In the genomic region with DNA sequence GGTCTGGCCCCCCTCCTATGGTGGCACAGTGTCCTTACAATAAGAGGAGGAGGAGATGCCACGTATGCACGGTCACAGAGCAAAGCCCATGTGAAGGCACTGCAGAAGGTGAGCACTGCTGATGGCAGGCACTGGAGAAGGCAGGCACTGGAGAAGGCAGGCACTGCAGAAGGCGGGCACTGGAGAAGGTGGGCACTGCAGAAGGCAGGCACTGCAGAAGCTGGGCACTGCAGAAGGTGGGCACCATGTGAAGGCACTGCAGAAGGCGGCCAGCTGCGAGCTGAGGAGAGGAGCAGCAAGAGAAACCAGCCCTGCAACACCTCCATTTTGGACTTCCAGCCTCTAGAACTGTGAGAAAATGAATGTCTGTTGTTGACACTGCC, we compare ENCODE assay signal across 1 cellular context.
A peak's percentile ranks its signal among the peaks of the same experiment; 100 is the strongest.
TF ChIP-seq lines count a peak whose summit lies in the region.

No MANE protein-coding gene starts in this region.

TF ChIP-seq in GM12878, 131 proteins besides CTCF, POLR2A, EP300 and RAD21:
- TF ChIP-seq BACH1 (IDR thresholded peaks at IDR 0.05; ENCODE audit: borderline replicate concordance), result no peak
- TF ChIP-seq YY1 (IDR thresholded peaks at IDR 0.05; ENCODE audit: low read depth, low read length), result peak; percentile 49; the same call in 1 of the 2 replicates
TF ChIP-seq in GM12878: peak in this region for 1.
